8 cellular contexts compared by ENCODE assay signal in genomic region chr1:58251415-58252073, GRCh38.
DNase-seq lines count a peak whose midpoint lies in the region; ATAC-seq and TF ChIP-seq lines count a peak whose summit lies in the region.

No MANE protein-coding gene starts in this region.

- DNase-seq in AG09319 (ENCODE audit: extremely low read depth, low read depth) = no peak
- DNase-seq in GM12865 (ENCODE audit: low read depth) = peak; percentile 17
- peak; percentile 30 for DNase-seq in NCI-H1694 (lab: John Stamatoyannopoulos, UW)
- DNase-seq in fibroblast of the aortic adventitia (ENCODE audit: low read depth) = no peak
- no peak for DNase-seq in cerebellar cortex (ENCODE audit: low spot score)
- DNase-seq in C1 segment of cervical spinal cord (lab: John Stamatoyannopoulos, UW) = no peak
- DNase-seq in NCI-H2171 treated with DMSO at 0.1 percent for 48 hours (lab: John Stamatoyannopoulos, UW) = no peak

- TF ChIP-seq CTCF in AG09319 (IDR thresholded peaks at IDR 0.05; ENCODE audit: low read depth, low read length) (peak; percentile 13), GM12865 (IDR thresholded peaks at IDR 0.05; ENCODE audit: insufficient read depth, low read depth, low read length, missing control alignments) (peak; percentile 24), fibroblast of the aortic adventitia (IDR thresholded peaks at IDR 0.05; ENCODE audit: insufficient read depth, low read length) (peak; percentile 17)

- no peak for ATAC-seq in HG03196 (IDR thresholded peaks at IDR 0.05; ENCODE audit: unreplicated experiment)

- no peak overlapping the region for H3K4me3 ChIP-seq in GM12865 (ENCODE audit: low read depth, low read length)
- H3K4me3 ChIP-seq in fibroblast of the aortic adventitia (ENCODE audit: low read depth, low read length) = no peak overlapping the region

Comparison
In these comparisons a context has a peak if more than half of its experiments do, and no peak if none do; other contexts are left out.
1. DNase-seq: peak in GM12865 (single experiment) and NCI-H1694 (single experiment); none in AG09319 (single experiment), fibroblast of the aortic adventitia (single experiment), cerebellar cortex (single experiment), C1 segment of cervical spinal cord (0 of 14) and NCI-H2171 treated with DMSO at 0.1 percent for 48 hours (single experiment).
2. Peak in every context shown above with its lines, with median percentiles within 50 percentile points of each other: CTCF ChIP-seq.